15 cellular contexts compared by ENCODE assay signal in the genomic region with DNA sequence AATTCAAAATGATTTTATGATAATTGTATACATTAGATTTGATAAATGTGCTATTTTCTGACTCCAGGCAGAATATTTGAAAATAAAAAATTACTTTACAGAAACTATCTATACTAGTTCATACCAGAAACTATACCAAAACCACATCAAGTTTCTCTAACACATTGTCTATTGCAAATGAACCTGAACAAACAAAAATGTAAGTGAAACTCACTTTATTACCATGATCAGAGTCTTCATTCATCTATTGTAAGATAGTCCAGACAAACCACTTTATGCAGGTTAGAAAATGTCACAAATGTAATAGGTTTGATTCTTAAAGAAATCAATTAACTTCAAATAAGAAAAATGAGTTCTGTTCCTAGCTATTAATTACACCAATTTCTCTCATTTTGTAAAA.
DNase-seq lines count a peak whose midpoint lies in the region; ATAC-seq and TF ChIP-seq lines count a peak whose summit lies in the region.
"Had no signal": no experiment of that assay in that cellular context is flagged by ENCODE, and none has a peak within 500 bp of the region (broad histone marks: within the 10 kb centered on the region; RNA-seq: fewer than 3 reads in every experiment).

No MANE protein-coding gene starts in this region.

- no peaks in the 10 kb centered on the region for H3K4me1 ChIP-seq in vagina
- H3K4me1 ChIP-seq: gastrocnemius medialis had no signal

- CTCF ChIA-PET in GM10248 (lab: Yijun Ruan, JAX): interaction anchor here (1.2 to 4.4 kb wide), 2 partner anchors 11 to 22 kb away, joined by 3 to 21 read pairs; no protein-coding TSS in a partner anchor
- CTCF ChIA-PET in CD4-positive, alpha-beta T cell (lab: Charles Lee): no interaction called here

- TF ChIP-seq POLR2A in vagina (IDR thresholded peaks at IDR 0.05): no peak

- peak; percentile 37 for DNase-seq in GM10248 (ENCODE audit: extremely low spot score)
- no peak for DNase-seq in CD4-positive, alpha-beta T cell
- no peak for DNase-seq in vagina (ENCODE audit: extremely low spot score in 2 of 2)
- no peak for DNase-seq in kidney glomerular epithelial cell (lab: John Stamatoyannopoulos, UW)
- no peak for DNase-seq in effector memory CD8-positive, alpha-beta T cell
- DNase-seq: activated CD8-positive, alpha-beta T cell treated with anti-CD3 and anti-CD28 coated beads, Interleukin-2, amount 10 ng/mL, durations not matched to agents 7 days and 5 days; activated naive CD8-positive, alpha-beta T cell treated with anti-CD3 and anti-CD28 coated beads, Interleukin-2, amount 10 ng/mL, durations not matched to agents 7 days and 5 days; dorsolateral prefrontal cortex; gastrocnemius medialis; IMR-90; T-cell had no signal

- peaks cover 74% of the 10 kb centered on the region for H3K36me3 Mint-ChIP-seq in CD4-positive, alpha-beta T cell (ENCODE audit: low read depth)
- H3K36me3 Mint-ChIP-seq in effector memory CD8-positive, alpha-beta T cell (ENCODE audit: insufficient read depth): no peaks in the 10 kb centered on the region

- H3K27me3 Mint-ChIP-seq in CD4-positive, alpha-beta T cell: no peaks in the 10 kb centered on the region
- no peaks in the 10 kb centered on the region for H3K27me3 Mint-ChIP-seq in effector memory CD8-positive, alpha-beta T cell
- H3K27me3 Mint-ChIP-seq: activated naive CD8-positive, alpha-beta T cell treated with anti-CD3 and anti-CD28 coated beads, Interleukin-2, amount 10 ng/mL, durations not matched to agents 7 days and 5 days; T-cell had no signal

- intact Hi-C loops in CD4-positive, alpha-beta T cell (cut with DNase I, micrococcal nuclease): no loop called here
- intact Hi-C loops in vagina (cut with DNase I): no loop called here

- no peak overlapping the region for H3K4me3 ChIP-seq in vagina
- H3K4me3 ChIP-seq: dorsolateral prefrontal cortex, gastrocnemius medialis had no signal

- no peak overlapping the region for H3K4me3 Mint-ChIP-seq in CD4-positive, alpha-beta T cell
- H3K4me3 Mint-ChIP-seq in effector memory CD8-positive, alpha-beta T cell: no peak overlapping the region
- H3K4me3 Mint-ChIP-seq: activated CD8-positive, alpha-beta T cell treated with anti-CD3 and anti-CD28 coated beads, Interleukin-2, amount 10 ng/mL, durations not matched to agents 7 days and 5 days; activated naive CD8-positive, alpha-beta T cell treated with anti-CD3 and anti-CD28 coated beads, Interleukin-2, amount 10 ng/mL, durations not matched to agents 7 days and 5 days; neural crest cell; T-cell had no signal

- H3K36me3 ChIP-seq in vagina: peaks cover 0 to 4% of the 10 kb centered on the region in 2 donors
- H3K36me3 ChIP-seq: gastrocnemius medialis had no signal

- TF ChIP-seq CTCF in GM10248 (IDR thresholded peaks at IDR 0.05; ENCODE audit: control extremely low read depth, extremely low read depth, low read depth, missing control alignments) (no peak), vagina (IDR thresholded peaks at IDR 0.05) (no peak)
- no peak for TF ChIP-seq CTCF in CD4-positive, alpha-beta T cell (IDR thresholded peaks at IDR 0.05)

- H3K9me3 ChIP-seq in CD4-positive, alpha-beta T cell (ENCODE audit: control insufficient read depth, low read length): no peaks in the 10 kb centered on the region
- H3K9me3 ChIP-seq in vagina: no peaks in the 10 kb centered on the region
- H3K9me3 ChIP-seq: gastrocnemius medialis had no signal

- ATAC-seq in GM19351 (IDR thresholded peaks at IDR 0.05; ENCODE audit: unreplicated experiment) (peak; percentile 91), HG02623 (IDR thresholded peaks at IDR 0.05; ENCODE audit: unreplicated experiment) (peak; percentile 86), HG03280 (IDR thresholded peaks at IDR 0.05; ENCODE audit: unreplicated experiment) (peak; percentile 97)
- ATAC-seq in CD4-positive, alpha-beta T cell (ENCODE audit: poor library complexity): no peak
- no peak for ATAC-seq in effector memory CD8-positive, alpha-beta T cell (replicated peaks)
- ATAC-seq: activated CD8-positive, alpha-beta T cell treated with anti-CD3 and anti-CD28 coated beads, Interleukin-2, amount 10 ng/mL, durations not matched to agents 7 days and 5 days; gastrocnemius medialis; T-cell had no signal

- no peaks in the 10 kb centered on the region for H3K27me3 ChIP-seq in CD4-positive, alpha-beta T cell (ENCODE audit: control insufficient read depth, insufficient read depth, low read length)
- no peaks in the 10 kb centered on the region for H3K27me3 ChIP-seq in vagina
- H3K27me3 ChIP-seq: dorsolateral prefrontal cortex, gastrocnemius medialis had no signal

- no peak overlapping the region for H3K27ac ChIP-seq in CD4-positive, alpha-beta T cell (ENCODE audit: low read depth, low read length)
- no peak overlapping the region for H3K27ac ChIP-seq in vagina
- H3K27ac ChIP-seq: dorsolateral prefrontal cortex, gastrocnemius medialis had no signal

- peaks cover 6% of the 10 kb centered on the region for H3K4me1 Mint-ChIP-seq in CD4-positive, alpha-beta T cell (ENCODE audit: low read depth)
- H3K4me1 Mint-ChIP-seq in effector memory CD8-positive, alpha-beta T cell (ENCODE audit: low read depth in 2 of 2): peaks cover 12 to 28% of the 10 kb centered on the region in 2 donors
- H3K4me1 Mint-ChIP-seq: neural crest cell had no signal

- H3K9me3 Mint-ChIP-seq in CD4-positive, alpha-beta T cell: no peaks in the 10 kb centered on the region
- H3K9me3 Mint-ChIP-seq in effector memory CD8-positive, alpha-beta T cell: no peaks in the 10 kb centered on the region
- H3K9me3 Mint-ChIP-seq: activated naive CD8-positive, alpha-beta T cell treated with anti-CD3 and anti-CD28 coated beads, Interleukin-2, amount 10 ng/mL, durations not matched to agents 7 days and 5 days; neural crest cell; T-cell had no signal

- POLR2A ChIA-PET in GM10248 (lab: Yijun Ruan, JAX): no interaction called here
- POLR2A ChIA-PET in CD4-positive, alpha-beta T cell (lab: Charles Lee): interaction anchor here (0.6 kb wide), 1 partner anchor 1119 kb away, joined by 3 read pairs; no protein-coding TSS in a partner anchor

- H3K27ac Mint-ChIP-seq in CD4-positive, alpha-beta T cell: no peak overlapping the region
- H3K27ac Mint-ChIP-seq in effector memory CD8-positive, alpha-beta T cell: peak overlapping the region in 1 of 2 donors; percentile 36
- H3K27ac Mint-ChIP-seq: activated naive CD8-positive, alpha-beta T cell treated with anti-CD3 and anti-CD28 coated beads, Interleukin-2, amount 10 ng/mL, durations not matched to agents 7 days and 5 days; T-cell had no signal

Comparison
In these comparisons a context has a peak if more than half of its experiments do, and no peak if none do; other contexts are left out.
1. ATAC-seq: peak in GM19351 (single experiment), HG02623 (single experiment) and HG03280 (single experiment); none in CD4-positive, alpha-beta T cell (single experiment) and effector memory CD8-positive, alpha-beta T cell (single experiment).